ENCODE assay signal across 8 cellular contexts in the genomic region with DNA sequence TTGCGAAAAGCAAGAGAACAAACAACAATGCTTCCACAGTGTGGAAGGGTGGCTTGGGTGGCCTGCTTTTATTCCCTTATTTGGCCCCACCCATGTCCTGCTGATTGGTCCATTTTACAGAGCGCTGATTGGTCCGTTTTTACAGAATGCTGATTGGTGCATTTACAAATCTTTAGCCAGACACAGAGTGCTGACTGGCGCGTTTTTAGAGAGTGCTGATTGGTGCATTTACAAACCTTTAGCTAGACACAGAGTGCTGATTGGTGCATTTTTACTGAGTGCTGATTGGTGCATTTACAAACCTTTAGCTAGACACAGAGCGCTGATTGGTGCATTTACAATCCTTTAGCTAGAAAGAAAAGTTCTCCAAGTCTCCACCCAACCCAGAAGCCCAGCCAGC. TPM values are rescaled to one million over a fixed set of nuclear protein-coding genes. Genes with fewer than 3 reads are reported as not detected.
"Had no signal": no experiment of that assay in that cellular context is flagged by ENCODE, and none has a peak within 500 bp of the region (broad histone marks: within the 10 kb centered on the region; RNA-seq: fewer than 3 reads in every experiment).

No MANE protein-coding gene starts in this region.

RNA-seq across cellular contexts. Expression of a gene that starts 8.1 kb away (rescaled TPM):
- total RNA-seq: activated CD4-positive, alpha-beta memory T cell treated with anti-CD3 and anti-CD28 coated beads, Interleukin-2, amount 10 ng/mL, durations not matched to agents 7 days and 5 days; activated CD4-positive, alpha-beta T cell treated with anti-CD3 and anti-CD28 coated beads for 36 hours; activated CD4-positive, alpha-beta T cell treated with anti-CD3 and anti-CD28 coated beads, Interleukin-2, amount 10 ng/mL, durations not matched to agents 7 days and 5 days; activated CD8-positive, alpha-beta memory T cell treated with anti-CD3 and anti-CD28 coated beads, Interleukin-2, amount 10 ng/mL, durations not matched to agents 7 days and 5 days; activated CD8-positive, alpha-beta T cell treated with anti-CD3 and anti-CD28 coated beads, Interleukin-2, amount 10 ng/mL, durations not matched to agents 7 days and 5 days; activated T-helper 2 cell treated with anti-CD3 and anti-CD28 coated beads, Interferon-gamma antibody, Interleukin-2, Interleukin-4, amounts not matched to agents 10 μg/mL and 5 μg/mL and 100 μg/mL, durations not matched to agents 14 hours and 24 hours and 36 hours; T-helper 1 cell treated with Interleukin-12 subunit alpha and Interleukin-12 subunit beta and Interleukin-4 antibody, amounts not matched to agents 30 ng/mL and 1 ng/mL, for 36 hours; T-helper 2 cell treated with Interferon-gamma antibody and Interleukin-4, amounts not matched to agents 100 ng/mL and 5 ng/mL, for 36 hours had no signal
